In genomic region chr14:35533357-35534129, GRCh38 we compare ENCODE assay signal across 8 cellular contexts. TPM values are rescaled to one million over a fixed set of nuclear protein-coding genes. Genes with fewer than 3 reads are reported as not detected.
DNase-seq lines count a peak whose midpoint lies in the region; ATAC-seq, FAIRE-seq and TF ChIP-seq lines count a peak whose summit lies in the region.

No MANE protein-coding gene starts in this region.

- H3K9me2 ChIP-seq in OCI-LY7 (ENCODE audit: insufficient read depth, low read length), result no peaks in the 10 kb centered on the region

- H3K4me3 ChIP-seq in OCI-LY7 (ENCODE audit: low read depth, low read length, poor library complexity, severe bottlenecking), result peak overlapping the region; percentile 68
- H3K4me3 ChIP-seq in tibial nerve, result peak overlapping the region; percentile 25 to 55 (median 46)

- H3K4me1 Mint-ChIP-seq in Calu3 (ENCODE audit: low read depth, unreplicated experiment), result peaks cover 8% of the 10 kb centered on the region

- H3K4me3 Mint-ChIP-seq in Calu3 (ENCODE audit: low read depth, unreplicated experiment), result peak overlapping the region; percentile 78

- H2AFZ ChIP-seq in OCI-LY7 (ENCODE audit: low read length), result peak overlapping the region; percentile 38

- H3K79me2 ChIP-seq in OCI-LY7 (ENCODE audit: insufficient read depth, low read depth, low read length), result no peaks in the 10 kb centered on the region

- POLR2A ChIA-PET in OCI-LY7 (lab: Charles Lee), result interaction anchor here (0.9 kb wide), 1 partner anchor 11 kb away, joined by 3 read pairs; no protein-coding TSS in a partner anchor

- H3K27ac ChIP-seq in OCI-LY7 (ENCODE audit: low read depth, low read length, poor library complexity, severe bottlenecking) (no peak overlapping the region), tibial nerve (no peak overlapping the region)

- H3K27ac Mint-ChIP-seq in Calu3 (ENCODE audit: unreplicated experiment), result no peak overlapping the region

- peaks cover 0 to 70% of the 10 kb centered on the region in 2 donors for H3K27me3 ChIP-seq in tibial nerve

- H3K4me2 ChIP-seq in OCI-LY7 (ENCODE audit: low read length), result peak overlapping the region; percentile 87

- 1 to 2% methylated on average over 34 to 92 of the region's 95 CpGs for WGBS in tibial nerve, 2 donors

- no peaks in the 10 kb centered on the region for H3K9me3 ChIP-seq in OCI-LY7 (ENCODE audit: low read length)
- no peaks in the 10 kb centered on the region for H3K9me3 ChIP-seq in tibial nerve

- CTCF ChIA-PET in Calu3 (lab: Charles Lee) (interaction anchor here (0.7 kb wide), 1 partner anchor 9 kb away, joined by 3 read pairs; no protein-coding TSS in a partner anchor), OCI-LY7 (lab: Charles Lee; ENCODE audit: unreplicated experiment) (no interaction called here)

- intact Hi-C loops in Calu3 (cut with micrococcal nuclease; ENCODE audit: unreplicated experiment) (no loop called here), OCI-LY7 (cut with micrococcal nuclease; ENCODE audit: unreplicated experiment) (loop anchor here (5.0 kb wide), 1 partner anchor 154 kb away; no protein-coding TSS in a partner anchor)

- H3K36me3 ChIP-seq in OCI-LY7 (ENCODE audit: insufficient read depth, low read length) (no peaks in the 10 kb centered on the region), tibial nerve (peaks cover 0 to 16% (median 0%) of the 10 kb centered on the region in 3 donors)

- H3K9me3 Mint-ChIP-seq in Calu3 (ENCODE audit: low read depth, unreplicated experiment), result no peaks in the 10 kb centered on the region

- DNase-seq in Calu3, result peak; percentile 87
- DNase-seq in HT-29 (ENCODE audit: low spot score), result peak; percentile 53
- peak; percentile 74 for DNase-seq in OCI-LY7 (ENCODE audit: low spot score)
- DNase-seq in activated effector memory CD4-positive, alpha-beta T cell treated with Interleukin-2 at 50 U/mL for 16 hours, result peak; percentile 29
- DNase-seq in frontal cortex (ENCODE audit: low spot score in 2 of 2), result peak; percentile 46 to 48
- peak; percentile 64 for DNase-seq in occipital lobe (lab: John Stamatoyannopoulos, UW)
- DNase-seq in tibial nerve (ENCODE audit: low spot score in 2 of 2), result no peak

- peaks cover 50% of the 10 kb centered on the region for H3K27me3 Mint-ChIP-seq in Calu3 (ENCODE audit: unreplicated experiment)

- no peak for FAIRE-seq in frontal cortex (lab: Jason Lieb, UNC)

- BruUV-seq in Calu3 (replicated peaks; lab: Mats Ljungman, UMichigan) (no TSS peak), OCI-LY7 (replicated peaks; lab: Mats Ljungman, UMichigan) (no TSS peak)

- H4K20me1 ChIP-seq in OCI-LY7 (ENCODE audit: insufficient read depth, low read length), result no peaks in the 10 kb centered on the region

- TF ChIP-seq CTCF in Calu3 (IDR thresholded peaks at IDR 0.05; ENCODE audit: unreplicated experiment), result no peak
- 0 out of 2 replicates have a peak, but pooled peaks have one; percentile 15 for TF ChIP-seq CTCF in OCI-LY7 (conservative IDR thresholded peaks at IDR 0.05; ENCODE audit: low read length)
- TF ChIP-seq CTCF in tibial nerve (IDR thresholded peaks at IDR 0.05), result no peak

- TF ChIP-seq POLR2A in tibial nerve (IDR thresholded peaks at IDR 0.05), result no peak

- H3K36me3 Mint-ChIP-seq in Calu3 (ENCODE audit: insufficient read depth, unreplicated experiment), result peaks cover 10% of the 10 kb centered on the region

- H3K4me1 ChIP-seq in OCI-LY7 (ENCODE audit: insufficient read depth, low read length, poor library complexity, severe bottlenecking) (peaks cover 5% of the 10 kb centered on the region), tibial nerve (peaks cover 0 to 31% (median 23%) of the 10 kb centered on the region in 4 donors)

- peak; percentile 68 for ATAC-seq in GM21367 (IDR thresholded peaks at IDR 0.05; ENCODE audit: unreplicated experiment)

- TF ChIP-seq EP300 in tibial nerve (IDR thresholded peaks at IDR 0.05), result no peak

RNA-seq across cellular contexts. Expression of gene INSM2, which starts 0.4 kb away (rescaled TPM):
- total RNA-seq in Calu3 (2022) (not detected in 2 replicates), OCI-LY7 (2022) (not detected in 2 replicates), frontal cortex (not detected), occipital lobe (0.47 TPM), tibial nerve (not detected)
- 0.08 TPM in 1 of 2 replicates, not detected in the other for total RNA-seq in HT-29 (2014; rRNA removed; shearing (Covaris generic))
- 0.09 TPM in 1 of 2 replicates, not detected in the other for total RNA-seq in OCI-LY7 (2014; rRNA removed; shearing (Covaris generic))

Comparison
In these comparisons a context has a peak if more than half of its experiments do, and no peak if none do; other contexts are left out.
1. DNase-seq: peak in Calu3 (single experiment), HT-29 (single experiment), OCI-LY7 (single experiment), activated effector memory CD4-positive, alpha-beta T cell treated with Interleukin-2 at 50 U/mL for 16 hours (single experiment), frontal cortex (2 of 2) and occipital lobe (single experiment); none in tibial nerve (0 of 2).